Comparison of ENCODE assay signal across 7 cellular contexts in the genomic region with DNA sequence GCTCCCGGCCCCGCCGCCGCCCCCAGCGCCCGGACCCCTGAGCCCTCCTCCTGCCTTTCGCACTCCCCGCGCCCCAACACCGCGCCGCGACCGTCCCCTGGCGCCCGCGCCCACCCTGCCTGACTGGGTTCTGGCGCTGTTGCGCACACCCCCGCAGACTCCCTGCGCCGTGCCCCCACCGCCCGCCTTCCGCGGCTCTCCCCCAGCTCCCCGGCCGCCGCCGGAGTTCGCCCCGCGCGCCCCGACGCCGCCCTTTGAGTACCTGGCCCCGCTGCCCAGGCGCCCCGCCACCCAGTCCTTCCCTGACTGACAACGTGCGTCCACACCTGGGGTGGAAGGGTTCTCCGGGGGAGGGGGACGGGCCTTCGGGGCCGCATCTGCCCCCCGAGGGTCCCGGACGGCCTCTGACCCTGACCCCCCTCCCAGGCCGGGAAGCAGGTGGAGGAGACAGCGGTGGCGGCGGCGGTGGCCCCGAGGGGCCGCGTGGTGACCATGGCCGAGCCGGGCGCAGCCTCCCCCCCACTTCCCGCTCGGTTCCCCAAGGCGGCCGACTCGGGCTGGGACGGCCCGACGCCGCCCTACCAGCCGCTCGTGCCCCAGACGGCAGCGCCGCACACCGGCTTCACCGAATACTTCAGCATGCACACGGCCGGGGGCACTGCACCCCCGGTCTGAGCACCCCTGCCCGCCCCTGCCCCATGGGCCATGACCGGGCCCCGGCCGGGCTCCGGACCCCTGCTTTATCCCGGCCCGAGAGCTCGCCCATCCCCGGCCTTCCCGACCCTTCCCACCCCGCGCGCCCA. TPM values are rescaled to one million over a fixed set of nuclear protein-coding genes. Genes with fewer than 3 reads are reported as not detected.
A peak's percentile ranks its signal among the peaks of the same experiment; 100 is the strongest.
DNase-seq lines count a peak whose midpoint lies in the region; ATAC-seq and TF ChIP-seq lines count a peak whose summit lies in the region.

No MANE protein-coding gene starts in this region.

- peak overlapping the region; percentile 9 to 89 (median 80) for H3K4me3 ChIP-seq in esophagus squamous epithelium
- no peak overlapping the region for H3K4me3 ChIP-seq in smooth muscle cell

- TF ChIP-seq CTCF in GM20000 (IDR thresholded peaks at IDR 0.05; ENCODE audit: extremely low read depth, missing control alignments), result no peak
- TF ChIP-seq CTCF in esophagus squamous epithelium (IDR thresholded peaks at IDR 0.05), result peak in 1 of 6 experiments; percentile 22
- no peak for TF ChIP-seq CTCF in smooth muscle cell (IDR thresholded peaks at IDR 0.05; ENCODE audit: borderline replicate concordance, insufficient read depth, poor library complexity, severe bottlenecking)

- H3F3A ChIP-seq in smooth muscle cell (ENCODE audit: low read depth), result no peaks in the 10 kb centered on the region

- peak overlapping the region; percentile 77 for H3K4me2 ChIP-seq in smooth muscle cell

- H3K27ac ChIP-seq in esophagus squamous epithelium (peak overlapping the region in 1 of 4 donors; percentile 18), smooth muscle cell (ENCODE audit: low read depth) (no peak overlapping the region)

- DNase-seq in GM20000 (ENCODE audit: low spot score) (peak; percentile 69), T-helper 17 cell (peak in 2 of 3 donors; percentile 10 to 22), esophagus squamous epithelium (lab: John Stamatoyannopoulos, UW) (no peak), smooth muscle cell (lab: John Stamatoyannopoulos, UW; ENCODE audit: unreplicated experiment) (no peak)

- peaks cover 9 to 32% (median 11%) of the 10 kb centered on the region in 4 donors for H3K27me3 ChIP-seq in esophagus squamous epithelium
- H3K27me3 ChIP-seq in smooth muscle cell (ENCODE audit: low read depth), result peaks cover 47% of the 10 kb centered on the region

- H3K27ac Mint-ChIP-seq in T-helper 17 cell, result no peak overlapping the region

- H3K9me3 ChIP-seq in T-helper 17 cell (ENCODE audit: control insufficient read depth, low read length, poor library complexity, severe bottlenecking) (no peaks in the 10 kb centered on the region), esophagus squamous epithelium (no peaks in the 10 kb centered on the region), smooth muscle cell (replicated peaks; ENCODE audit: low read depth) (no peaks in the 10 kb centered on the region)

- TF ChIP-seq POLR2A in esophagus squamous epithelium (IDR thresholded peaks at IDR 0.05), result no peak

- WGBS in esophagus squamous epithelium, 2 donors, result 0% methylated on average over 3 of the region's 92 CpGs; no CpG with 5 or more reads in 1 of the 2 donors
- WGBS in smooth muscle cell (ENCODE audit: low lambda C conversion rate), result 2% methylated on average over 17 of the region's 92 CpGs

- H3K36me3 ChIP-seq in esophagus squamous epithelium, result no peaks in the 10 kb centered on the region
- H3K36me3 ChIP-seq in smooth muscle cell (ENCODE audit: low read depth), result no peaks in the 10 kb centered on the region

- ATAC-seq in T-helper 17 cell (no peak), GM19023 (IDR thresholded peaks at IDR 0.05; ENCODE audit: unreplicated experiment) (no peak), GM21447 (IDR thresholded peaks at IDR 0.05; ENCODE audit: unreplicated experiment) (no peak), HG02642 (IDR thresholded peaks at IDR 0.05; ENCODE audit: poor library complexity, unreplicated experiment) (no peak)

- H3K79me2 ChIP-seq in smooth muscle cell (ENCODE audit: low read depth), result peaks cover 32% of the 10 kb centered on the region

- H3K9ac ChIP-seq in smooth muscle cell (ENCODE audit: low read depth), result no peak overlapping the region

- peak overlapping the region; percentile 95 for H3K4me3 Mint-ChIP-seq in T-helper 17 cell

- peaks cover 25 to 47% (median 31%) of the 10 kb centered on the region in 3 donors for H3K4me1 ChIP-seq in esophagus squamous epithelium
- peaks cover 9% of the 10 kb centered on the region for H3K4me1 ChIP-seq in smooth muscle cell (ENCODE audit: low read depth)

- H3K36me3 Mint-ChIP-seq in T-helper 17 cell (ENCODE audit: low read depth), result peaks cover 6% of the 10 kb centered on the region

- H3K27me3 Mint-ChIP-seq in T-helper 17 cell, result peaks cover 6% of the 10 kb centered on the region

- H3K4me1 Mint-ChIP-seq in T-helper 17 cell, result peaks cover 19% of the 10 kb centered on the region

- intact Hi-C loops in esophagus squamous epithelium (cut with DNase I), result loop anchor here (10.0 kb wide), 1 partner anchor 189 kb away; a partner anchor contains a TSS

- peaks cover 17% of the 10 kb centered on the region for H4K20me1 ChIP-seq in smooth muscle cell (ENCODE audit: low read depth)

- H2AFZ ChIP-seq in smooth muscle cell (ENCODE audit: low read depth), result no peak overlapping the region

RNA-seq across cellular contexts. Expression of a gene that starts 1.4 kb away (rescaled TPM):
- total RNA-seq in T-helper 17 cell (1 to 10 TPM; 4.6 to 6.1 TPM), esophagus squamous epithelium (10 to 100 TPM in 3 of 4 donors, 1 to 10 TPM in 1; 6.4 to 11.1 (median 10.3) TPM), smooth muscle cell (13.4 and 16.4 TPM in 2 replicates)
- 8.2 and 11.0 TPM in 2 replicates for polyA plus RNA-seq in smooth muscle cell

RNA-seq across cellular contexts. Expression of a gene that starts 10.9 kb away (rescaled TPM):
- total RNA-seq in T-helper 17 cell, result not detected
- not detected for total RNA-seq in esophagus squamous epithelium
- total RNA-seq in smooth muscle cell, result not detected in 2 replicates
- polyA plus RNA-seq in smooth muscle cell, result 0.09 and 0.11 TPM in 2 replicates

RNA-seq across cellular contexts. Expression of a gene that starts 21.6 kb away (rescaled TPM):
- total RNA-seq in T-helper 17 cell (10 to 100 TPM; 16.0 to 17.7 TPM), esophagus squamous epithelium (10 to 100 TPM; 22.5 to 45.9 (median 30.3) TPM), smooth muscle cell (44.6 and 44.7 TPM in 2 replicates)
- 71.0 and 75.7 TPM in 2 replicates for polyA plus RNA-seq in smooth muscle cell

RNA-seq across cellular contexts. Expression of a gene that starts 22.1 kb away (rescaled TPM):
- total RNA-seq in T-helper 17 cell (under 1 TPM in 1 of 2 donors, not detected in 1; 0.50 TPM), esophagus squamous epithelium (1 to 10 TPM in 1 of 4 donors, under 1 TPM in 3; 0.75 to 1.0 (median 0.82) TPM), smooth muscle cell (0.45 and 1.3 TPM in 2 replicates)
- polyA plus RNA-seq in smooth muscle cell, result 0.73 and 1.0 TPM in 2 replicates

RNA-seq across cellular contexts. Expression of a gene that starts 55.0 kb away (rescaled TPM):
- total RNA-seq in T-helper 17 cell, result 100 to 1,000 TPM; 112 to 125 TPM
- 10 to 100 TPM; 25.1 to 54.9 (median 27.9) TPM for total RNA-seq in esophagus squamous epithelium
- total RNA-seq in smooth muscle cell, result 12.6 and 13.6 TPM in 2 replicates
- polyA plus RNA-seq in smooth muscle cell, result 18.4 and 19.5 TPM in 2 replicates

Comparison
In these comparisons a context has a peak if more than half of its experiments do, and no peak if none do; other contexts are left out.
1. DNase-seq: peak in GM20000 (single experiment) and T-helper 17 cell (2 of 3); none in esophagus squamous epithelium (single experiment) and smooth muscle cell (single experiment).